1 cellular context compared by ENCODE assay signal in the genomic region with DNA sequence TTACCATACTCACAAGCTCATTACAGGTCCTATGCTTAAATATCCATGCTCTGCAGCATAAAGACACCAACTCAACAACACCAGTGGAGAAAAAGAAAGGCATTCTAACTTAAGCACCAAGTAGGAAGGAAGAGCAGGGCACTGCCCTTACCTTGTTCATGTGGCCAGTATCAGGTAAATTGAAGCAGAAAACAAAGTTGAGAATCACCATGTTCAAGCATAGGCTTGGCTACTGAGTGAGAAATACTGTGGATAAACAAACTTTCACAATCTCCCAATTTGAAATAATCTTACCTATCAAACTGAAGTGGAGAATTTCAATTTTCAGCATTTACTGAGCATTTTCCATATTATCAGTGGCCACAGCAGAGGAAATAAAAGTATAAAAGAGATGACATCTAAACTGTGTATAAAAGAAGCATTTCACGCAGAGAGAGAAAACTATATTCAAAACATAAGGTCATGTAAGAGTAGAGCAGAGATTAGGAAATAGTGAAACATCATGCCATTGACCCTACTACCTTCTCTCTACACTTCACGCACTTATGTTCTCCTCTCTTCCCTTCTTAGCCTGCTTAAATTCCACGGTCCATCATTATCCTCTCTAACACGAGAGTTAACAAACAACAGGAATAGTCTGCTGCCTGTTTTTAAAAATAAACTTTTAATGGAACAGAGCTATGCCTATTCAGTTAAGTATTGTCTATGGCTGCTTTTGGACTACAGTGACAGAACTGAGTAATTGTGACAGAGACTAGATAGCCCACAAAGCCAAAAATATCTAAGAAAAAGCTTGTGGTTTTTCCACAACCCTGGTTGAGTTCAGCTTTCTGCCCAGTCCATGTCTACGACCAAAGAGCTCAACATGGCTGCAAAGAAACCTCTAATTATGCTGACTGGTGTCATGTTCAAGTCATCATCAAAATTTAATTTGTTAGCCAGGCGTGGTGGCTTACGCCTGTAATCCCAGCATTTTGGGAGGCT.
TF ChIP-seq lines count a peak whose summit lies in the region.

No MANE protein-coding gene starts in this region.

TF ChIP-seq in liver, 16 proteins besides CTCF, POLR2A, EP300 and RAD21 (continued from another document):
- TF ChIP-seq, protein P1, sequence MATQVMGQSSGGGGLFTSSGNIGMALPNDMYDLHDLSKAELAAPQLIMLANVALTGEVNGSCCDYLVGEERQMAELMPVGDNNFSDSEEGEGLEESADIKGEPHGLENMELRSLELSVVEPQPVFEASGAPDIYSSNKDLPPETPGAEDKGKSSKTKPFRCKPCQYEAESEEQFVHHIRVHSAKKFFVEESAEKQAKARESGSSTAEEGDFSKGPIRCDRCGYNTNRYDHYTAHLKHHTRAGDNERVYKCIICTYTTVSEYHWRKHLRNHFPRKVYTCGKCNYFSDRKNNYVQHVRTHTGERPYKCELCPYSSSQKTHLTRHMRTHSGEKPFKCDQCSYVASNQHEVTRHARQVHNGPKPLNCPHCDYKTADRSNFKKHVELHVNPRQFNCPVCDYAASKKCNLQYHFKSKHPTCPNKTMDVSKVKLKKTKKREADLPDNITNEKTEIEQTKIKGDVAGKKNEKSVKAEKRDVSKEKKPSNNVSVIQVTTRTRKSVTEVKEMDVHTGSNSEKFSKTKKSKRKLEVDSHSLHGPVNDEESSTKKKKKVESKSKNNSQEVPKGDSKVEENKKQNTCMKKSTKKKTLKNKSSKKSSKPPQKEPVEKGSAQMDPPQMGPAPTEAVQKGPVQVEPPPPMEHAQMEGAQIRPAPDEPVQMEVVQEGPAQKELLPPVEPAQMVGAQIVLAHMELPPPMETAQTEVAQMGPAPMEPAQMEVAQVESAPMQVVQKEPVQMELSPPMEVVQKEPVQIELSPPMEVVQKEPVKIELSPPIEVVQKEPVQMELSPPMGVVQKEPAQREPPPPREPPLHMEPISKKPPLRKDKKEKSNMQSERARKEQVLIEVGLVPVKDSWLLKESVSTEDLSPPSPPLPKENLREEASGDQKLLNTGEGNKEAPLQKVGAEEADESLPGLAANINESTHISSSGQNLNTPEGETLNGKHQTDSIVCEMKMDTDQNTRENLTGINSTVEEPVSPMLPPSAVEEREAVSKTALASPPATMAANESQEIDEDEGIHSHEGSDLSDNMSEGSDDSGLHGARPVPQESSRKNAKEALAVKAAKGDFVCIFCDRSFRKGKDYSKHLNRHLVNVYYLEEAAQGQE (IDR thresholded peaks at IDR 0.05), result no peak
- no peak for TF ChIP-seq GABPA (IDR thresholded peaks at IDR 0.05 in 1 of 2, conservative IDR thresholded peaks at IDR 0.05 in 1 of 2)
- peak; percentile 4 to 49 for TF ChIP-seq RXRA (IDR thresholded peaks at IDR 0.05)
- TF ChIP-seq, protein P2, sequence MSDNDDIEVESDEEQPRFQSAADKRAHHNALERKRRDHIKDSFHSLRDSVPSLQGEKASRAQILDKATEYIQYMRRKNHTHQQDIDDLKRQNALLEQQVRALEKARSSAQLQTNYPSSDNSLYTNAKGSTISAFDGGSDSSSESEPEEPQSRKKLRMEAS (IDR thresholded peaks at IDR 0.05), result peak; percentile 13
- no peak for TF ChIP-seq JUND (IDR thresholded peaks at IDR 0.05)
- TF ChIP-seq, protein P3, sequence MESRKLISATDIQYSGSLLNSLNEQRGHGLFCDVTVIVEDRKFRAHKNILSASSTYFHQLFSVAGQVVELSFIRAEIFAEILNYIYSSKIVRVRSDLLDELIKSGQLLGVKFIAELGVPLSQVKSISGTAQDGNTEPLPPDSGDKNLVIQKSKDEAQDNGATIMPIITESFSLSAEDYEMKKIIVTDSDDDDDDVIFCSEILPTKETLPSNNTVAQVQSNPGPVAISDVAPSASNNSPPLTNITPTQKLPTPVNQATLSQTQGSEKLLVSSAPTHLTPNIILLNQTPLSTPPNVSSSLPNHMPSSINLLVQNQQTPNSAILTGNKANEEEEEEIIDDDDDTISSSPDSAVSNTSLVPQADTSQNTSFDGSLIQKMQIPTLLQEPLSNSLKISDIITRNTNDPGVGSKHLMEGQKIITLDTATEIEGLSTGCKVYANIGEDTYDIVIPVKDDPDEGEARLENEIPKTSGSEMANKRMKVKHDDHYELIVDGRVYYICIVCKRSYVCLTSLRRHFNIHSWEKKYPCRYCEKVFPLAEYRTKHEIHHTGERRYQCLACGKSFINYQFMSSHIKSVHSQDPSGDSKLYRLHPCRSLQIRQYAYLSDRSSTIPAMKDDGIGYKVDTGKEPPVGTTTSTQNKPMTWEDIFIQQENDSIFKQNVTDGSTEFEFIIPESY (IDR thresholded peaks at IDR 0.05), result no peak
- TF ChIP-seq HNF4G (IDR thresholded peaks at IDR 0.05), result no peak
- TF ChIP-seq HNF4A (conservative IDR thresholded peaks at IDR 0.05), result no peak
